In genomic region chr7:39623312-39624201, GRCh38 we compare ENCODE assay signal across 8 cellular contexts. TPM values are rescaled to one million over a fixed set of nuclear protein-coding genes. Genes with fewer than 3 reads are reported as not detected.
A peak's percentile ranks its signal among the peaks of the same experiment; 100 is the strongest.
DNase-seq lines count a peak whose midpoint lies in the region; ATAC-seq and TF ChIP-seq lines count a peak whose summit lies in the region.

Gene RALA (plus strand): TSS chr7:39623572. CDS start chr7:39686668, 63,096 bp downstream.

- H3K79me2 ChIP-seq in KMS-11 (ENCODE audit: insufficient read depth, low read depth), result peaks cover 54% of the 10 kb centered on the region

- H3K27ac ChIP-seq in KMS-11 (peak within 1 kb of the TSS; percentile 76), esophagus squamous epithelium (peak within 1 kb of the TSS; percentile 91 to 96 (median 93))

- peak within 1 kb of the TSS; percentile 92 for H3K9ac ChIP-seq in KMS-11

- H3K27me3 ChIP-seq in KMS-11 (ENCODE audit: insufficient read depth, low read depth) (no peaks in the 10 kb centered on the region), esophagus squamous epithelium (no peaks in the 10 kb centered on the region)

- DNase-seq in DMS79 treated with DMSO at 0.1 percent for 48 hours (lab: John Stamatoyannopoulos, UW) (peak; percentile 81), RKO (ENCODE audit: low spot score) (peak; percentile 92), activated T-helper 1 cell treated with Interleukin-2 at 50 U/mL for 16 hours (ENCODE audit: low read depth) (peak; percentile 83), esophagus squamous epithelium (lab: John Stamatoyannopoulos, UW) (peak; percentile 44), myocyte (ENCODE audit: low read depth) (peak; percentile 98)
- peak; percentile 80 to 89 for DNase-seq in stimulated activated CD8-positive, alpha-beta memory T cell treated with anti-CD3 and anti-CD28 coated beads, Interleukin-7, amount 100 ng/mL, for 4 hours (ENCODE audit: low read depth in 2 of 2)

- intact Hi-C loops in esophagus squamous epithelium (cut with DNase I), result no loop called here

- TF ChIP-seq CTCF in KMS-11 (conservative IDR thresholded peaks at IDR 0.05; ENCODE audit: low read depth, low read length) (no peak), esophagus squamous epithelium (IDR thresholded peaks at IDR 0.05) (peak in 1 of 6 experiments; percentile 5)

- H3K36me3 ChIP-seq in KMS-11 (ENCODE audit: insufficient read depth) (no peaks in the 10 kb centered on the region), esophagus squamous epithelium (no peaks in the 10 kb centered on the region)

- peaks cover 49% of the 10 kb centered on the region for H3K4me1 ChIP-seq in KMS-11 (ENCODE audit: low read depth, poor library complexity, severe bottlenecking)
- peaks cover 10 to 57% (median 11%) of the 10 kb centered on the region in 3 donors for H3K4me1 ChIP-seq in esophagus squamous epithelium

- peak in 2 of 4 donors; percentile 71 to 88 for TF ChIP-seq POLR2A in esophagus squamous epithelium (IDR thresholded peaks at IDR 0.05)

- H3K4me2 ChIP-seq in KMS-11, result peak within 1 kb of the TSS; percentile 83

- H3K4me3 ChIP-seq in KMS-11 (IDR thresholded peaks at IDR 0.05; ENCODE audit: insufficient read depth, low read depth, low read length) (peak within 1 kb of the TSS; percentile 41), esophagus squamous epithelium (peak within 1 kb of the TSS; percentile 82 to 98 (median 88))

- H4K20me1 ChIP-seq in KMS-11 (ENCODE audit: insufficient read depth), result no peaks in the 10 kb centered on the region; the same call in 1 of the 2 replicates

- WGBS in esophagus squamous epithelium, 2 donors, result 1% methylated on average over 19 to 20 of the region's 100 CpGs

- peak within 1 kb of the TSS; percentile 58 for H2AFZ ChIP-seq in KMS-11 (ENCODE audit: low read depth)

- peak; percentile 90 for ATAC-seq in GM21737 (IDR thresholded peaks at IDR 0.05; ENCODE audit: unreplicated experiment)

- no peaks in the 10 kb centered on the region for H3K9me3 ChIP-seq in esophagus squamous epithelium

RNA-seq across cellular contexts. Expression of gene RALA, which starts in this region (rescaled TPM):
- total RNA-seq in esophagus squamous epithelium, result 10 to 100 TPM; 32.8 to 49.6 (median 39.9) TPM
- total RNA-seq in myocyte, result 16.5 and 17.3 TPM in 2 replicates
- polyA plus RNA-seq in myocyte (2012), result 62.0 TPM

Comparison
In these comparisons a context has a peak if more than half of its experiments do, and no peak if none do; other contexts are left out.
1. Peak in every context shown above with its lines: DNase-seq, ATAC-seq, H3K4me3 ChIP-seq and H3K27ac ChIP-seq.
2. DNase-seq: peak in every context shown above with its lines; median percentile 98 in myocyte; 92 in RKO; 84 in stimulated activated CD8-positive, alpha-beta memory T cell treated with anti-CD3 and anti-CD28 coated beads, Interleukin-7, amount 100 ng/mL, for 4 hours; 83 in activated T-helper 1 cell treated with Interleukin-2 at 50 U/mL for 16 hours; 81 in DMS79 treated with DMSO at 0.1 percent for 48 hours; 44 in esophagus squamous epithelium.